In genomic region chr21:38938343-38938742, GRCh38 we compare ENCODE assay signal across 12 cellular contexts.
DNase-seq lines count a peak whose midpoint lies in the region; ATAC-seq, FAIRE-seq and TF ChIP-seq lines count a peak whose summit lies in the region.
"Had no signal": no experiment of that assay in that cellular context is flagged by ENCODE, and none has a peak within 500 bp of the region (broad histone marks: within the 10 kb centered on the region; RNA-seq: fewer than 3 reads in every experiment).

No MANE protein-coding gene starts in this region.

- no peaks in the 10 kb centered on the region for H3K27me3 ChIP-seq in pancreas
- H3K27me3 ChIP-seq: ovary, SJSA1 had no signal

- FAIRE-seq in pancreas (lab: Jason Lieb, UNC), result no peak

- H3K4me3 ChIP-seq in pancreas, result no peak overlapping the region
- H3K4me3 ChIP-seq: adrenal gland, ovary, SJSA1 had no signal

- no peaks in the 10 kb centered on the region for H3K9me3 Mint-ChIP-seq in activated CD4-positive, alpha-beta T cell treated with anti-CD3 and anti-CD28 coated beads for 36 hours (ENCODE audit: low read depth)
- no peaks in the 10 kb centered on the region for H3K9me3 Mint-ChIP-seq in activated CD4-positive, alpha-beta memory T cell treated with anti-CD3 and anti-CD28 coated beads for 36 hours
- H3K9me3 Mint-ChIP-seq in natural killer cell, result no peaks in the 10 kb centered on the region

- no peak overlapping the region for H3K4me3 Mint-ChIP-seq in activated CD4-positive, alpha-beta T cell treated with anti-CD3 and anti-CD28 coated beads for 36 hours
- no peak overlapping the region for H3K4me3 Mint-ChIP-seq in activated CD4-positive, alpha-beta memory T cell treated with anti-CD3 and anti-CD28 coated beads for 36 hours
- H3K4me3 Mint-ChIP-seq in natural killer cell, result no peak overlapping the region

- peak; percentile 59 for DNase-seq in activated CD4-positive, alpha-beta T cell treated with anti-CD3 and anti-CD28 coated beads for 36 hours
- no peak for DNase-seq in activated CD4-positive, alpha-beta T cell treated with anti-CD3 and anti-CD28 coated beads, Interleukin-2, amount 50 U/mL, for 4 hours
- DNase-seq in NCI-H1092 treated with DMSO at 0.1 percent for 48 hours (lab: John Stamatoyannopoulos, UW) (peak; percentile 90), natural killer cell (no peak), pancreas (no peak), NCI-H226 (no peak)
- DNase-seq in activated CD4-positive, alpha-beta memory T cell treated with anti-CD3 and anti-CD28 coated beads for 36 hours, result peak; percentile 48
- DNase-seq: C1 segment of cervical spinal cord, ovary had no signal

- H3K27ac Mint-ChIP-seq in activated CD4-positive, alpha-beta T cell treated with anti-CD3 and anti-CD28 coated beads for 36 hours, result peak overlapping the region; percentile 29
- no peak overlapping the region for H3K27ac Mint-ChIP-seq in activated CD4-positive, alpha-beta memory T cell treated with anti-CD3 and anti-CD28 coated beads for 36 hours
- H3K27ac Mint-ChIP-seq in natural killer cell, result peak overlapping the region in 1 of 2 donors; percentile 64

- H3K36me3 Mint-ChIP-seq in activated CD4-positive, alpha-beta T cell treated with anti-CD3 and anti-CD28 coated beads for 36 hours (ENCODE audit: low read depth), result no peaks in the 10 kb centered on the region
- H3K36me3 Mint-ChIP-seq in activated CD4-positive, alpha-beta memory T cell treated with anti-CD3 and anti-CD28 coated beads for 36 hours, result no peaks in the 10 kb centered on the region
- no peaks in the 10 kb centered on the region for H3K36me3 Mint-ChIP-seq in natural killer cell

- no peaks in the 10 kb centered on the region for H3K36me3 ChIP-seq in pancreas
- H3K36me3 ChIP-seq: adrenal gland, ovary, SJSA1 had no signal

- TF ChIP-seq CTCF in natural killer cell (IDR thresholded peaks at IDR 0.05) (no peak), pancreas (IDR thresholded peaks at IDR 0.05) (no peak)

- H3K4me1 Mint-ChIP-seq in activated CD4-positive, alpha-beta T cell treated with anti-CD3 and anti-CD28 coated beads for 36 hours, result peaks cover 14% of the 10 kb centered on the region
- peaks cover 9% of the 10 kb centered on the region for H3K4me1 Mint-ChIP-seq in activated CD4-positive, alpha-beta memory T cell treated with anti-CD3 and anti-CD28 coated beads for 36 hours (ENCODE audit: low read depth)
- H3K4me1 Mint-ChIP-seq in natural killer cell, result peaks cover 13 to 15% of the 10 kb centered on the region in 2 donors

- CTCF ChIA-PET in activated CD4-positive, alpha-beta T cell treated with anti-CD3 and anti-CD28 coated beads for 36 hours (lab: Charles Lee), result no interaction called here
- CTCF ChIA-PET in activated CD4-positive, alpha-beta memory T cell treated with anti-CD3 and anti-CD28 coated beads for 36 hours (lab: Charles Lee), result no interaction called here

- H3K4me1 ChIP-seq in pancreas, result no peaks in the 10 kb centered on the region
- H3K4me1 ChIP-seq: adrenal gland had no signal

- no peak overlapping the region for H3K27ac ChIP-seq in pancreas
- H3K27ac ChIP-seq: adrenal gland, ovary, SJSA1 had no signal

- H3K27me3 Mint-ChIP-seq in activated CD4-positive, alpha-beta T cell treated with anti-CD3 and anti-CD28 coated beads for 36 hours, result no peaks in the 10 kb centered on the region
- H3K27me3 Mint-ChIP-seq in activated CD4-positive, alpha-beta memory T cell treated with anti-CD3 and anti-CD28 coated beads for 36 hours, result no peaks in the 10 kb centered on the region
- H3K27me3 Mint-ChIP-seq in natural killer cell (ENCODE audit: low read depth in 2 of 2), result peaks cover 2 to 9% of the 10 kb centered on the region in 2 donors

- POLR2A ChIA-PET in activated CD4-positive, alpha-beta T cell treated with anti-CD3 and anti-CD28 coated beads for 36 hours (lab: Charles Lee), result no interaction called here
- POLR2A ChIA-PET in activated CD4-positive, alpha-beta memory T cell treated with anti-CD3 and anti-CD28 coated beads for 36 hours (lab: Charles Lee), result no interaction called here

- ATAC-seq in activated CD4-positive, alpha-beta T cell treated with anti-CD3 and anti-CD28 coated beads for 36 hours, result peak; percentile 93
- ATAC-seq in natural killer cell (peak; percentile 69 to 86 (median 83)), GM19023 (IDR thresholded peaks at IDR 0.05; ENCODE audit: unreplicated experiment) (no peak), pancreas (no peak)

- intact Hi-C loops in activated CD4-positive, alpha-beta T cell treated with anti-CD3 and anti-CD28 coated beads for 36 hours (cut with DNase I, micrococcal nuclease), result loop anchor here in 1 of 2 experiments (1.0 kb wide), 1 partner anchor 47 kb away; no protein-coding TSS in a partner anchor
- intact Hi-C loops in activated CD4-positive, alpha-beta memory T cell treated with anti-CD3 and anti-CD28 coated beads for 36 hours (cut with micrococcal nuclease), result no loop called here
- intact Hi-C loops in natural killer cell (cut with micrococcal nuclease) (no loop called here), pancreas (cut with DNase I) (no loop called here)

- H3K9me3 ChIP-seq in pancreas, result no peaks in the 10 kb centered on the region
- H3K9me3 ChIP-seq: adrenal gland, ovary, SJSA1 had no signal

- WGBS in pancreas, 2 donors, result 42 to 49% methylated on average over 7 of the region's 7 CpGs

Comparison
In these comparisons a context has a peak if more than half of its experiments do, and no peak if none do; other contexts are left out.
1. DNase-seq: peak in activated CD4-positive, alpha-beta T cell treated with anti-CD3 and anti-CD28 coated beads for 36 hours (single experiment), NCI-H1092 treated with DMSO at 0.1 percent for 48 hours (single experiment) and activated CD4-positive, alpha-beta memory T cell treated with anti-CD3 and anti-CD28 coated beads for 36 hours (single experiment); none in activated CD4-positive, alpha-beta T cell treated with anti-CD3 and anti-CD28 coated beads, Interleukin-2, amount 50 U/mL, for 4 hours (0 of 2), natural killer cell (single experiment), pancreas (0 of 6) and NCI-H226 (single experiment).
2. ATAC-seq: peak in activated CD4-positive, alpha-beta T cell treated with anti-CD3 and anti-CD28 coated beads for 36 hours (single experiment) and natural killer cell (3 of 3); none in GM19023 (single experiment) and pancreas (0 of 4).